ENCODE assay signal across 1 cellular context in the genomic region with DNA sequence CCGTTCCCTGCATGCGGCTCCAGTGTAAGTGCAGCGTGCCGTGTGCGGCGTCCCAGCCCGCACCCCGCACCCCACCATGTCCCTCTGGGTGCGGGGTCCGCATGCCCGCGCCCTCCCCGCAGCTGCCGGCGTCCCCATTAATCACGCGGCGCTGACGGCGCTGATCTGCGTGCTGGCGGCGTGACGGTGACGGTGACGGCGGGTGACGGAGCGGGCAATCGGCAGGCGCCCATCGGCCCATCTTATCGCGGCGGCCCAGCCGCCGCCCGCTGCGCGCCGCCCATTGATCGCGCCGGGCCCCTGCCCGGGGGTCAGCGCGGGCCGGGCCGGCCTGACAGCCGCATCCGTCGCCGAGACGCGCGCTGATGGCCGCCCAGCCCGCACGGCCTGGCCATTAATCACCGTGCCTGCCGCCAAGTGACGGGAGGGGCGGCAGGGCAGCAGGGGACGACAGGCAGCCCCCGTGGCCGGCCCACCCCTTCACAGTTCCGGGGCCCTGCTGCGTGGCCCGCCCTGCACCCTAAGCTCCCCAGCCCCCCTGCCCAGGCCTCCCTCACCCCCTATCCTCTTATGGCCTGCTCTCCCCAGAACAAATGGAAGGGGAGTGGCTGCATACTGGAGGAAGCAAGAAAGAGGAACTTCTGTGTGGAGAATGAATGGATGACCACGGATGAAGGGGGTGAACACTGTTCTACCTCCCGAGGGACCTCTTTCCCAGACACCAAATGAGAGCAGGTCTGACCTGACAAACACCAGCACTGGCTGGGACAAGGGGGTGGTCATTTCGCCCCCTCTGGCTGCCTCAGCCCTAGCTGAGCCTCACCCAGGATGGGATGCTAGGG.
A peak's percentile ranks its signal among the peaks of the same experiment; 100 is the strongest.
TF ChIP-seq lines count a peak whose summit lies in the region.

No MANE protein-coding gene starts in this region.

TF ChIP-seq in K562, 482 proteins besides CTCF, POLR2A, EP300 and RAD21 (continued from another document and continues in another):
- TF ChIP-seq ZBTB1 (CRISPR knock-in tag; IDR thresholded peaks at IDR 0.05; ENCODE audit: borderline replicate concordance, low read depth) (no peak; the same call in 1 of the 2 replicates), ZNF384 (IDR thresholded peaks at IDR 0.05; ENCODE audit: low read depth, low read length) (no peak), ZBTB7A (IDR thresholded peaks at IDR 0.05; ENCODE audit: borderline replicate concordance, control insufficient read depth, low read depth, low read length) (peak; percentile 90; the same call in 1 of the 2 replicates), ZNF707 (CRISPR knock-in tag; conservative IDR thresholded peaks at IDR 0.05) (no peak), CAMTA2 (CRISPR knock-in tag; conservative IDR thresholded peaks at IDR 0.05) (no peak), KDM2B (CRISPR knock-in tag; IDR thresholded peaks at IDR 0.05) (no peak), ZNF589 (CRISPR knock-in tag; IDR thresholded peaks at IDR 0.05; ENCODE audit: low read depth) (0 out of 2 replicates have a peak, but pooled peaks have one; percentile 45), KLF13 (tag; IDR thresholded peaks at IDR 0.05; ENCODE audit: borderline replicate concordance, low read depth) (no peak), HDAC1 (IDR thresholded peaks at IDR 0.05) (peak in 1 of 2 experiments; percentile 59; a peak in 1 of 4 replicates), SAFB2 (IDR thresholded peaks at IDR 0.05; ENCODE audit: borderline replicate concordance, low read depth, low read length, severe bottlenecking) (no peak), HOXB6 (CRISPR knock-in tag; IDR thresholded peaks at IDR 0.05; ENCODE audit: borderline replicate concordance) (no peak), BCOR (IDR thresholded peaks at IDR 0.05) (0 out of 2 replicates have a peak, but pooled peaks have one; percentile 25), XRCC5 (IDR thresholded peaks at IDR 0.05; ENCODE audit: low read depth, low read length) (no peak), NFRKB (IDR thresholded peaks at IDR 0.05; ENCODE audit: low read depth) (no peak), ATF7 (IDR thresholded peaks at IDR 0.05) (peak; percentile 70; the same call in 1 of the 2 replicates), YBX1 (IDR thresholded peaks at IDR 0.05) (no peak), ZNF77 (CRISPR knock-in tag; IDR thresholded peaks at IDR 0.05) (no peak), ZSCAN29 (IDR thresholded peaks at IDR 0.05) (no peak), NCOA1 (IDR thresholded peaks at IDR 0.05; ENCODE audit: low read depth) (no peak; the same call in 1 of the 2 replicates), SOX6 (IDR thresholded peaks at IDR 0.05) (peak; percentile 35; the same call in 1 of the 2 replicates), CTBP1 (IDR thresholded peaks at IDR 0.05; ENCODE audit: borderline replicate concordance) (peak; percentile 92), SMARCB1 (IDR thresholded peaks at IDR 0.05; ENCODE audit: insufficient read length, low read depth) (no peak), TSC22D4 (tag; IDR thresholded peaks at IDR 0.05) (no peak), BRD4 (IDR thresholded peaks at IDR 0.05) (no peak), BHLHE40 (IDR thresholded peaks at IDR 0.05; ENCODE audit: low read length) (peak; percentile 87), NFXL1 (CRISPR knock-in tag; IDR thresholded peaks at IDR 0.05) (no peak), POLR3A (IDR thresholded peaks at IDR 0.05; ENCODE audit: borderline replicate concordance, extremely low read depth, insufficient read depth, insufficient read length) (no peak), ZNF324 (CRISPR knock-in tag; IDR thresholded peaks at IDR 0.05) (no peak), ZNF57 (CRISPR knock-in tag; IDR thresholded peaks at IDR 0.05) (no peak), PRMT5 (CRISPR knock-in tag; IDR thresholded peaks at IDR 0.05) (no peak), ZKSCAN8 (CRISPR knock-in tag; IDR thresholded peaks at IDR 0.05) (0 out of 2 replicates have a peak, but pooled peaks have one; percentile 27), HNRNPL (IDR thresholded peaks at IDR 0.05; ENCODE audit: low read depth, low read length) (peak; percentile 71), U2AF2 (optimal IDR thresholded peaks at IDR 0.05; ENCODE audit: low read depth, low read length) (no peak), TCF7L2 (IDR thresholded peaks at IDR 0.05; ENCODE audit: low read depth, low read length) (no peak), NR2C1 (IDR thresholded peaks at IDR 0.05) (no peak), NR2C1 (tag; IDR thresholded peaks at IDR 0.05) (no peak), POLR2AphosphoS5 (IDR thresholded peaks at IDR 0.05; ENCODE audit: control insufficient read depth, insufficient read depth, low read depth, low read length) (peak; percentile 61)
- TF ChIP-seq, protein P1, sequence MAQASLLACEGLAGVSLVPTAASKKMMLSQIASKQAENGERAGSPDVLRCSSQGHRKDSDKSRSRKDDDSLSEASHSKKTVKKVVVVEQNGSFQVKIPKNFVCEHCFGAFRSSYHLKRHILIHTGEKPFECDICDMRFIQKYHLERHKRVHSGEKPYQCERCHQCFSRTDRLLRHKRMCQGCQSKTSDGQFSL (CRISPR knock-in tag; IDR thresholded peaks at IDR 0.05) = no peak
- TF ChIP-seq, protein P1 (tag; IDR thresholded peaks at IDR 0.05) = no peak
- TF ChIP-seq, protein P2, sequence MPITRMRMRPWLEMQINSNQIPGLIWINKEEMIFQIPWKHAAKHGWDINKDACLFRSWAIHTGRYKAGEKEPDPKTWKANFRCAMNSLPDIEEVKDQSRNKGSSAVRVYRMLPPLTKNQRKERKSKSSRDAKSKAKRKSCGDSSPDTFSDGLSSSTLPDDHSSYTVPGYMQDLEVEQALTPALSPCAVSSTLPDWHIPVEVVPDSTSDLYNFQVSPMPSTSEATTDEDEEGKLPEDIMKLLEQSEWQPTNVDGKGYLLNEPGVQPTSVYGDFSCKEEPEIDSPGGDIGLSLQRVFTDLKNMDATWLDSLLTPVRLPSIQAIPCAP (CRISPR knock-in tag; IDR thresholded peaks at IDR 0.05; ENCODE audit: borderline replicate concordance) = no peak
- TF ChIP-seq, protein P3, sequence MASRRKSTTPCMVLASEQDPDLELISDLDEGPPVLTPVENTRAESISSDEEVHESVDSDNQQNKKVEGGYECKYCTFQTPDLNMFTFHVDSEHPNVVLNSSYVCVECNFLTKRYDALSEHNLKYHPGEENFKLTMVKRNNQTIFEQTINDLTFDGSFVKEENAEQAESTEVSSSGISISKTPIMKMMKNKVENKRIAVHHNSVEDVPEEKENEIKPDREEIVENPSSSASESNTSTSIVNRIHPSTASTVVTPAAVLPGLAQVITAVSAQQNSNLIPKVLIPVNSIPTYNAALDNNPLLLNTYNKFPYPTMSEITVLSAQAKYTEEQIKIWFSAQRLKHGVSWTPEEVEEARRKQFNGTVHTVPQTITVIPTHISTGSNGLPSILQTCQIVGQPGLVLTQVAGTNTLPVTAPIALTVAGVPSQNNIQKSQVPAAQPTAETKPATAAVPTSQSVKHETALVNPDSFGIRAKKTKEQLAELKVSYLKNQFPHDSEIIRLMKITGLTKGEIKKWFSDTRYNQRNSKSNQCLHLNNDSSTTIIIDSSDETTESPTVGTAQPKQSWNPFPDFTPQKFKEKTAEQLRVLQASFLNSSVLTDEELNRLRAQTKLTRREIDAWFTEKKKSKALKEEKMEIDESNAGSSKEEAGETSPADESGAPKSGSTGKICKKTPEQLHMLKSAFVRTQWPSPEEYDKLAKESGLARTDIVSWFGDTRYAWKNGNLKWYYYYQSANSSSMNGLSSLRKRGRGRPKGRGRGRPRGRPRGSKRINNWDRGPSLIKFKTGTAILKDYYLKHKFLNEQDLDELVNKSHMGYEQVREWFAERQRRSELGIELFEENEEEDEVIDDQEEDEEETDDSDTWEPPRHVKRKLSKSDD (conservative IDR thresholded peaks at IDR 0.05; ENCODE audit: low read length) = no peak
- TF ChIP-seq, protein P4, sequence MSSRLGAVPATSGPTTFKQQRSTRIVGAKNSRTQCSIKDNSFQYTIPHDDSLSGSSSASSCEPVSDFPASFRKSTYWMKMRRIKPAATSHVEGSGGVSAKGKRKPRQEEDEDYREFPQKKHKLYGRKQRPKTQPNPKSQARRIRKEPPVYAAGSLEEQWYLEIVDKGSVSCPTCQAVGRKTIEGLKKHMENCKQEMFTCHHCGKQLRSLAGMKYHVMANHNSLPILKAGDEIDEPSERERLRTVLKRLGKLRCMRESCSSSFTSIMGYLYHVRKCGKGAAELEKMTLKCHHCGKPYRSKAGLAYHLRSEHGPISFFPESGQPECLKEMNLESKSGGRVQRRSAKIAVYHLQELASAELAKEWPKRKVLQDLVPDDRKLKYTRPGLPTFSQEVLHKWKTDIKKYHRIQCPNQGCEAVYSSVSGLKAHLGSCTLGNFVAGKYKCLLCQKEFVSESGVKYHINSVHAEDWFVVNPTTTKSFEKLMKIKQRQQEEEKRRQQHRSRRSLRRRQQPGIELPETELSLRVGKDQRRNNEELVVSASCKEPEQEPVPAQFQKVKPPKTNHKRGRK (tag; IDR thresholded peaks at IDR 0.05) = no peak
- TF ChIP-seq, protein P5, sequence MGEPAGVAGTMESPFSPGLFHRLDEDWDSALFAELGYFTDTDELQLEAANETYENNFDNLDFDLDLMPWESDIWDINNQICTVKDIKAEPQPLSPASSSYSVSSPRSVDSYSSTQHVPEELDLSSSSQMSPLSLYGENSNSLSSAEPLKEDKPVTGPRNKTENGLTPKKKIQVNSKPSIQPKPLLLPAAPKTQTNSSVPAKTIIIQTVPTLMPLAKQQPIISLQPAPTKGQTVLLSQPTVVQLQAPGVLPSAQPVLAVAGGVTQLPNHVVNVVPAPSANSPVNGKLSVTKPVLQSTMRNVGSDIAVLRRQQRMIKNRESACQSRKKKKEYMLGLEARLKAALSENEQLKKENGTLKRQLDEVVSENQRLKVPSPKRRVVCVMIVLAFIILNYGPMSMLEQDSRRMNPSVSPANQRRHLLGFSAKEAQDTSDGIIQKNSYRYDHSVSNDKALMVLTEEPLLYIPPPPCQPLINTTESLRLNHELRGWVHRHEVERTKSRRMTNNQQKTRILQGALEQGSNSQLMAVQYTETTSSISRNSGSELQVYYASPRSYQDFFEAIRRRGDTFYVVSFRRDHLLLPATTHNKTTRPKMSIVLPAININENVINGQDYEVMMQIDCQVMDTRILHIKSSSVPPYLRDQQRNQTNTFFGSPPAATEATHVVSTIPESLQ (CRISPR knock-in tag; IDR thresholded peaks at IDR 0.05) = 0 out of 2 replicates have a peak, but pooled peaks have one; percentile 24
- TF ChIP-seq, protein P6, sequence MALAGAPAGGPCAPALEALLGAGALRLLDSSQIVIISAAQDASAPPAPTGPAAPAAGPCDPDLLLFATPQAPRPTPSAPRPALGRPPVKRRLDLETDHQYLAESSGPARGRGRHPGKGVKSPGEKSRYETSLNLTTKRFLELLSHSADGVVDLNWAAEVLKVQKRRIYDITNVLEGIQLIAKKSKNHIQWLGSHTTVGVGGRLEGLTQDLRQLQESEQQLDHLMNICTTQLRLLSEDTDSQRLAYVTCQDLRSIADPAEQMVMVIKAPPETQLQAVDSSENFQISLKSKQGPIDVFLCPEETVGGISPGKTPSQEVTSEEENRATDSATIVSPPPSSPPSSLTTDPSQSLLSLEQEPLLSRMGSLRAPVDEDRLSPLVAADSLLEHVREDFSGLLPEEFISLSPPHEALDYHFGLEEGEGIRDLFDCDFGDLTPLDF (CRISPR knock-in tag; IDR thresholded peaks at IDR 0.05) = no peak
- TF ChIP-seq, protein P7, sequence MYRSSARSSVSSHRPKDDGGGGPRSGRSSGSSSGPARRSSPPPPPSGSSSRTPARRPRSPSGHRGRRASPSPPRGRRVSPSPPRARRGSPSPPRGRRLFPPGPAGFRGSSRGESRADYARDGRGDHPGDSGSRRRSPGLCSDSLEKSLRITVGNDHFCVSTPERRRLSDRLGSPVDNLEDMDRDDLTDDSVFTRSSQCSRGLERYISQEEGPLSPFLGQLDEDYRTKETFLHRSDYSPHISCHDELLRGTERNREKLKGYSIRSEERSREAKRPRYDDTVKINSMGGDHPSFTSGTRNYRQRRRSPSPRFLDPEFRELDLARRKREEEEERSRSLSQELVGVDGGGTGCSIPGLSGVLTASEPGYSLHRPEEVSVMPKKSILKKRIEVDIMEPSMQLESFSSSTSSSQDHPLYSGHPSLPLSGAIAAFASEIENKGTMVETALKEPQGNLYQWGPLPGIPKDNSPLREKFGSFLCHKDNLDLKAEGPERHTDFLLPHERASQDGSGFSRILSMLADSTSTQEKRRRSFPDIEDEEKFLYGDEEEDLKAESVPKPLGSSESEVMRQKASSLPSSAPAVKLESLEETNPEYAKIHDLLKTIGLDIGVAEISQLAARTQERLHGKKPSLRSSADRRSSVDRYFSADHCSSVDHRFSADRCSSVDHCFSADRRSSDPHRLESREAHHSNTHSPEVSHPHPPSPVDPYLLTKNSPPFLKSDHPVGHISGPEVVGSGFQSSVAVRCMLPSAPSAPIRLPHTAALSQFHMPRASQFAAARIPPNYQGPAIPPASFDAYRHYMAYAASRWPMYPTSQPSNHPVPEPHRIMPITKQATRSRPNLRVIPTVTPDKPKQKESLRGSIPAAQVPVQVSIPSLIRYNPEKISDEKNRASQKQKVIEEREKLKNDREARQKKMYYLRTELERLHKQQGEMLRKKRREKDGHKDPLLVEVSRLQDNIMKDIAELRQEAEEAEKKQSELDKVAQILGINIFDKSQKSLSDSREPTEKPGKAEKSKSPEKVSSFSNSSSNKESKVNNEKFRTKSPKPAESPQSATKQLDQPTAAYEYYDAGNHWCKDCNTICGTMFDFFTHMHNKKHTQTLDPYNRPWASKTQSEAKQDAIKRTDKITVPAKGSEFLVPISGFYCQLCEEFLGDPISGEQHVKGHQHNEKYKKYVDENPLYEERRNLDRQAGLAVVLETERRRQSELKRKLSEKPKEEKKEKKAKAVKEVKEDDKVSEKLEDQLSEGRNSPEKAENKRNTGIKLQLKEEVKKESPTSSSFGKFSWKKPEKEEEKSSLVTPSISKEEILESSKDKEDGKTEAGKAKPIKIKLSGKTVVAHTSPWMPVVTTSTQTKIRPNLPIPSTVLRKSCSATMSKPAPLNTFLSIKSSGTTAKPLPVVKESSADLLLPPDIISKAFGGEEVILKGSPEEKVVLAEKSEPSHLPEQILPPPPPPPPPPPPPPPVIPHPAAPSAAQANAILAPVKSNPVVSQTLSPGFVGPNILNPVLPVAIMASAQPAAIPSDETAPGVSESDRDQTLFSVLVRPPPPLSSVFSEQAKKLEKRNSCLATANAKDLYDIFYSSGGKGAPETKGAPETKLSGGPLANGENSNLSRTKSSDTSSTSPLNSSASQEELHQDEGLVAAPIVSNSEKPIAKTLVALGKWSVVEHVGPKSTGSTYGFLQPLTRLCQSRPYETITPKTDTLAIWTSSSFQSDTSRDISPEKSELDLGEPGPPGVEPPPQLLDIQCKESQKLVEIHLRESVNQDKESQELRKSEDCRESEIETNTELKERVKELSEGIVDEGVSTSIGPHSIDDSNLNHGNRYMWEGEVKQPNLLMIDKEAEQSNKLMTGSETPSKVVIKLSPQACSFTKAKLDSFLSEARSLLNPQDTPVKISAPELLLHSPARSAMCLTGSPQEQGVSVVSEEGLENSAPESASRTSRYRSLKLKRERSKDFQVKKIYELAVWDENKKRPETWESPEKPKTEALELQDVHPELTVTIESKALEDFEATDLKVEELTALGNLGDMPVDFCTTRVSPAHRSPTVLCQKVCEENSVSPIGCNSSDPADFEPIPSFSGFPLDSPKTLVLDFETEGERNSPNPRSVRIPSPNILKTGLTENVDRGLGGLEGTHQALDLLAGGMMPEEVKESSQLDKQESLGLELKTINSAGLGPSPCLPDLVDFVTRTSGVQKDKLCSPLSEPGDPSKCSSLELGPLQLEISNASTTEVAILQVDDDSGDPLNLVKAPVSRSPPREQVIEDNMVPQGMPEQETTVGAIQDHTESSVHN (IDR thresholded peaks at IDR 0.05; ENCODE audit: borderline replicate concordance in 1 of 2, low read depth in 1 of 2) = no peak
